In the genomic region with DNA sequence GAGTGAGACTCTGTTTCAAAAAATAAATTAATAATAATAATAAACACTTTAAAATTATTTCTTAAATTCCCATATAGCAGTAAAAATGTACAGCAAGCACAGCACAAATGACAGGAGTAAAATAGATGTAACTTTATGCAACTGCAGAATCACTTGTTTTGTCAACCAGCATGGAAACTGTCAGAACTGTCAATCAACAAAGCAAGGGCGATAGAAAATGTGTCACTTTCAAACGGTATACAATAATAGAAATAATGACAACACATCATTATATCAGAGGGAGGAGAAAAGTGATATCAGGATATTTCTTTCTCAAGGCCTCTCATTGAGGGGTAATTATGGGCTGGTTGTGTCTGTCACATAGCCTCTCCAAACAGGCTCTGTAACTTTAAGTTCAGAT, we compare ENCODE assay signal across 8 cellular contexts.
"Had no signal": no experiment of that assay in that cellular context is flagged by ENCODE, and none has a peak within 500 bp of the region (broad histone marks: within the 10 kb centered on the region; RNA-seq: fewer than 3 reads in every experiment).

No MANE protein-coding gene starts in this region.

- H3K4me3 ChIP-seq: GM23248, GM23338, HAP-1 had no signal

- H3K4me3 Mint-ChIP-seq: GM23338, H9, HFFc6 had no signal

- H3K9ac ChIP-seq: GM23248 had no signal

- H3K36me3 ChIP-seq: HAP-1 had no signal

- H2AFZ ChIP-seq: GM23248, GM23338 had no signal

- H3K27ac Mint-ChIP-seq: GM23338, H9, HFFc6 had no signal

- H3K9me3 Mint-ChIP-seq: GM23338 had no signal

- DNase-seq: GM23248, GOT3, H7, H9, HCEC 1CT, HFFc6 had no signal

- H3K4me2 ChIP-seq: GM23338 had no signal

- H3K27ac ChIP-seq: GM23248 had no signal
